ENCODE assay signal across 8 cellular contexts in genomic region chr19:58361900-58362271, GRCh38. TPM values are rescaled to one million over a fixed set of nuclear protein-coding genes. Genes with fewer than 3 reads are reported as not detected.
DNase-seq lines count a peak whose midpoint lies in the region; ATAC-seq and TF ChIP-seq lines count a peak whose summit lies in the region.

No MANE protein-coding gene starts in this region.

- DNase-seq in activated T-cell treated with anti-CD3 and anti-CD28 coated beads for 24 hours (ENCODE audit: low read depth) (peak; percentile 27), RKO (ENCODE audit: low spot score) (peak; percentile 80), astrocyte of the cerebellum (ENCODE audit: low read depth) (peak; percentile 11), immature natural killer cell (peak in 2 of 3 donors; percentile 65), OCI-M2 (lab: John Stamatoyannopoulos, UW; ENCODE audit: unreplicated experiment) (no peak)
- no peak for DNase-seq in activated T-cell treated with anti-CD3 and anti-CD28 coated beads, Interleukin-2, amount 50 U/mL, for 1 hour
- DNase-seq in stimulated activated CD4-positive, alpha-beta T cell treated with anti-CD3 and anti-CD28 coated beads, Interleukin-1b, Interleukin-23, amount 100 ng/mL, for 48 hours, result peak; percentile 68

- H3K4me1 Mint-ChIP-seq in immature natural killer cell, result peaks cover 8 to 18% of the 10 kb centered on the region in 2 donors

- H3K9me3 Mint-ChIP-seq in immature natural killer cell, result no peaks in the 10 kb centered on the region

- no peaks in the 10 kb centered on the region for H3K36me3 Mint-ChIP-seq in immature natural killer cell

- peak overlapping the region; percentile 73 for H3K4me3 ChIP-seq in astrocyte of the cerebellum (ENCODE audit: low read depth, low read length)

- in situ Hi-C loops in astrocyte of the cerebellum (cut with HindIII; ENCODE audit: low sequenced_read_pairs), result no loop called here

- H3K27me3 Mint-ChIP-seq in immature natural killer cell (ENCODE audit: low read depth in 3 of 3), result peaks cover 9 to 24% (median 11%) of the 10 kb centered on the region in 3 donors

- H3K27ac Mint-ChIP-seq in immature natural killer cell, result peak overlapping the region; percentile 96 to 99 (median 98)

- TF ChIP-seq CTCF in astrocyte of the cerebellum (IDR thresholded peaks at IDR 0.05; ENCODE audit: low read depth, low read length, missing control alignments), result no peak

- ATAC-seq in HG03139 (IDR thresholded peaks at IDR 0.05; ENCODE audit: unreplicated experiment), result peak; percentile 12

- peak overlapping the region; percentile 90 to 99 (median 96) for H3K4me3 Mint-ChIP-seq in immature natural killer cell

RNA-seq across cellular contexts. Expression of gene ZNF497, which starts 0.7 kb away (rescaled TPM):
- under 1 TPM; 0.40 to 0.91 (median 0.62) TPM for polyA plus RNA-seq in immature natural killer cell

RNA-seq across cellular contexts. Expression of gene A1BG, which starts 8.6 kb away (rescaled TPM):
- polyA plus RNA-seq in immature natural killer cell, result 10 to 100 TPM; 14.4 to 33.4 (median 32.4) TPM

RNA-seq across cellular contexts. Expression of gene ZNF837, which starts 18.9 kb away (rescaled TPM):
- polyA plus RNA-seq in immature natural killer cell, result 1 to 10 TPM; 1.2 to 3.6 (median 1.4) TPM

RNA-seq across cellular contexts. Expression of gene RPS5, which starts 25.2 kb away (rescaled TPM):
- polyA plus RNA-seq in immature natural killer cell, result 1,000 to 10,000 TPM in 1 of 3 donors, 100 to 1,000 TPM in 2; 558 to 1,355 (median 731) TPM

RNA-seq across cellular contexts. Expression of gene RNF225, which starts 33.6 kb away (rescaled TPM):
- not detected for polyA plus RNA-seq in immature natural killer cell

Comparison
In these comparisons a context has a peak if more than half of its experiments do, and no peak if none do; other contexts are left out.
1. DNase-seq: peak in activated T-cell treated with anti-CD3 and anti-CD28 coated beads for 24 hours (single experiment), RKO (single experiment), astrocyte of the cerebellum (single experiment), immature natural killer cell (2 of 3) and stimulated activated CD4-positive, alpha-beta T cell treated with anti-CD3 and anti-CD28 coated beads, Interleukin-1b, Interleukin-23, amount 100 ng/mL, for 48 hours (single experiment); none in activated T-cell treated with anti-CD3 and anti-CD28 coated beads, Interleukin-2, amount 50 U/mL, for 1 hour (single experiment) and OCI-M2 (single experiment).